ENCODE assay signal across 8 cellular contexts in the genomic region with DNA sequence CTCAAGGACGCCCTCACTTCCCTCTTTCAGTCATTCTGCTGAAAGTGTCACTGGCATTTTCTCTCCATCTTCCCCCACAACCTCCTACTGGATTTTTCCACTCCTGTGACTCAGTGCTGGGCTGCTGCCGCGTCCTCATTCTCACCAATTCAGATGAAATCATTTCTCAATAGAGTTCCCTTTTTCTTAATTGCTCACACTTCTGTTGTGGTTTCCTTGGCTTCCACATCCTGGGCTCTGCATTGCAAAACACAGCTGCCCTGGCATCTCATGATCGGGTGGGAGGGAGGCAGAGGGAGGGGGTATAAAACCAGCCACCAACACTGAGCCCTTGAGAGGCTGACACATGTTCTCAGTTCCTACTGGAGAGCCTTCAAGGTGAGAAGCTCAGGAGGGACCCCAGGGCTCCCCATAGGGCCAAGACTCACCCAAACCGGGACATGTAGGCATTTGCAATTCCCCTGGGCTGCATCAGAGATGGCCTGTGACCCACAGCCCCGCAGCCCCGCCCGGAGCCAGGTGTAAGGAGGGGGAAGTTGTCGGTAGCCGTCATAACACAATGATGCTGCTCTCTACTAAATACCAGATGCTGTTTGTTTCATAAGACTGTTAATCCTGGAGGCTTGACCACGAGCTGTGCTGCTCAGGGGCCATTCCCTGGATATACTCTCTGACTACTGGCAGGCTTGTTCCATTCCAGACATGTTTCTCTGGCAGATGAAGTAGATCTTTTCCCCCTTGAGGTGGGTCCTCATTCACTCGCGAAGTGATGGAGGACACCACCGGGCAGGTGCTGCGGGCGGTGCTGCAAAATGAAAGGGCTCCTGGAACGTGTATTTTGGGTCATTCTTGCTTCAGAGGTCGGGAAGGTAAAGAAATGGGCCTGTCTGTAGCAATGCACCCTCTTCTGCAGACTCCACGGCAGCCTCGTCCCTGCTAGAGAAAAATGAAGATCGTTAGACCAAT.
A peak's percentile ranks its signal among the peaks of the same experiment; 100 is the strongest.
DNase-seq lines count a peak whose midpoint lies in the region; ATAC-seq and TF ChIP-seq lines count a peak whose summit lies in the region.

No MANE protein-coding gene starts in this region.

- H4K20me1 ChIP-seq in KMS-11 (ENCODE audit: insufficient read depth) = no peaks in the 10 kb centered on the region

- H3K4me2 ChIP-seq in KMS-11 = peak overlapping the region; percentile 25; the same call in 1 of the 2 replicates

- peak overlapping the region; percentile 94 for H3K27ac Mint-ChIP-seq in activated CD8-positive, alpha-beta T cell treated with anti-CD3 and anti-CD28 coated beads for 36 hours
- H3K27ac Mint-ChIP-seq in natural killer cell treated with Interleukin-12 subunit alpha and Interleukin-12 subunit beta and Interleukin-15 and Interleukin-18, amount 100 ng/mL, for 72 hours = peak overlapping the region; percentile 91 to 93

- no peak for TF ChIP-seq POLR2A in suprapubic skin (IDR thresholded peaks at IDR 0.05)

- POLR2A ChIA-PET in activated CD8-positive, alpha-beta T cell treated with anti-CD3 and anti-CD28 coated beads for 36 hours (lab: Charles Lee) = interaction anchor here (0.7 to 9.5 kb wide), 8 partner anchors 10 to 86 kb away, joined by 3 to 133 read pairs (median 4); no protein-coding TSS in a partner anchor

- H3K27me3 Mint-ChIP-seq in activated CD8-positive, alpha-beta T cell treated with anti-CD3 and anti-CD28 coated beads for 36 hours = no peaks in the 10 kb centered on the region
- H3K27me3 Mint-ChIP-seq in natural killer cell treated with Interleukin-12 subunit alpha and Interleukin-12 subunit beta and Interleukin-15 and Interleukin-18, amount 100 ng/mL, for 72 hours = no peaks in the 10 kb centered on the region

- intact Hi-C loops in activated CD8-positive, alpha-beta T cell treated with anti-CD3 and anti-CD28 coated beads for 36 hours (cut with micrococcal nuclease) = loop anchor here (10.0 kb wide), 1 partner anchor 50 kb away; no protein-coding TSS in a partner anchor

- H3K36me3 ChIP-seq in KMS-11 (ENCODE audit: insufficient read depth) (no peaks in the 10 kb centered on the region), suprapubic skin (peaks cover 44% of the 10 kb centered on the region)

- 69% methylated on average over 19 of the region's 21 CpGs for WGBS in suprapubic skin

- peak overlapping the region; percentile 72 for H3K4me3 Mint-ChIP-seq in activated CD8-positive, alpha-beta T cell treated with anti-CD3 and anti-CD28 coated beads for 36 hours
- peak overlapping the region; percentile 81 for H3K4me3 Mint-ChIP-seq in natural killer cell treated with Interleukin-12 subunit alpha and Interleukin-12 subunit beta and Interleukin-15 and Interleukin-18, amount 100 ng/mL, for 72 hours

- no peak overlapping the region for H3K9ac ChIP-seq in KMS-11

- no peaks in the 10 kb centered on the region for H3K9me3 ChIP-seq in suprapubic skin

- H3K79me2 ChIP-seq in KMS-11 (ENCODE audit: insufficient read depth, low read depth) = no peaks in the 10 kb centered on the region

- CTCF ChIA-PET in activated CD8-positive, alpha-beta T cell treated with anti-CD3 and anti-CD28 coated beads for 36 hours (lab: Charles Lee) = interaction anchor here (1.2 to 5.0 kb wide), 7 partner anchors 13 to 158 kb away, joined by 3 to 50 read pairs (median 27); partner anchors contain the start of gene PTPRE

- H3K4me3 ChIP-seq in KMS-11 (IDR thresholded peaks at IDR 0.05; ENCODE audit: insufficient read depth, low read depth, low read length) = no peak overlapping the region
- no peak overlapping the region for H3K4me3 ChIP-seq in suprapubic skin

- peak overlapping the region; percentile 36; the same call in 1 of the 2 replicates for H2AFZ ChIP-seq in KMS-11 (ENCODE audit: low read depth)

- no peak for TF ChIP-seq EP300 in suprapubic skin (IDR thresholded peaks at IDR 0.05)

- peak in 10 of 14 donors; percentile 17 to 76 (median 56) for DNase-seq in C1 segment of cervical spinal cord (lab: John Stamatoyannopoulos, UW)
- peak; percentile 92 for DNase-seq in activated CD8-positive, alpha-beta T cell treated with anti-CD3 and anti-CD28 coated beads for 36 hours
- peak; percentile 63 for DNase-seq in effector CD4-positive, alpha-beta T cell
- peak; percentile 90 for DNase-seq in natural killer cell treated with Interleukin-12 subunit alpha and Interleukin-12 subunit beta and Interleukin-15 and Interleukin-18, amount 100 ng/mL, for 72 hours (ENCODE audit: low spot score)
- peak; percentile 84 to 88 for DNase-seq in suprapubic skin (ENCODE audit: low spot score in 2 of 2)
- DNase-seq in OCI-M2 (lab: John Stamatoyannopoulos, UW; ENCODE audit: unreplicated experiment) = no peak

- H3K4me1 Mint-ChIP-seq in activated CD8-positive, alpha-beta T cell treated with anti-CD3 and anti-CD28 coated beads for 36 hours (ENCODE audit: low read depth) = peaks cover 67% of the 10 kb centered on the region
- peaks cover 75 to 80% of the 10 kb centered on the region in 2 donors for H3K4me1 Mint-ChIP-seq in natural killer cell treated with Interleukin-12 subunit alpha and Interleukin-12 subunit beta and Interleukin-15 and Interleukin-18, amount 100 ng/mL, for 72 hours (ENCODE audit: low read depth in 2 of 2)

- peaks cover 71% of the 10 kb centered on the region for H3K36me3 Mint-ChIP-seq in activated CD8-positive, alpha-beta T cell treated with anti-CD3 and anti-CD28 coated beads for 36 hours (ENCODE audit: low read depth)
- peaks cover 20% of the 10 kb centered on the region for H3K36me3 Mint-ChIP-seq in natural killer cell treated with Interleukin-12 subunit alpha and Interleukin-12 subunit beta and Interleukin-15 and Interleukin-18, amount 100 ng/mL, for 72 hours

- H3K27me3 ChIP-seq in KMS-11 (ENCODE audit: insufficient read depth, low read depth) = no peaks in the 10 kb centered on the region
- no peaks in the 10 kb centered on the region for H3K27me3 ChIP-seq in suprapubic skin

- TF ChIP-seq CTCF in KMS-11 (conservative IDR thresholded peaks at IDR 0.05; ENCODE audit: low read depth, low read length) = no peak
- no peak for TF ChIP-seq CTCF in activated CD8-positive, alpha-beta T cell treated with anti-CD3 and anti-CD28 coated beads for 36 hours (IDR thresholded peaks at IDR 0.05)
- no peak for TF ChIP-seq CTCF in suprapubic skin (IDR thresholded peaks at IDR 0.05)

- no peaks in the 10 kb centered on the region for H3K9me3 Mint-ChIP-seq in activated CD8-positive, alpha-beta T cell treated with anti-CD3 and anti-CD28 coated beads for 36 hours
- H3K9me3 Mint-ChIP-seq in natural killer cell treated with Interleukin-12 subunit alpha and Interleukin-12 subunit beta and Interleukin-15 and Interleukin-18, amount 100 ng/mL, for 72 hours = peaks cover 7% of the 10 kb centered on the region

- H3K4me1 ChIP-seq in KMS-11 (ENCODE audit: low read depth, poor library complexity, severe bottlenecking) (peaks cover 26% of the 10 kb centered on the region), suprapubic skin (peaks cover 38% of the 10 kb centered on the region)

- ATAC-seq in GM21526 (IDR thresholded peaks at IDR 0.05; ENCODE audit: low FRiP score, unreplicated experiment) = peak; percentile 44
- peak; percentile 82 for ATAC-seq in activated CD8-positive, alpha-beta T cell treated with anti-CD3 and anti-CD28 coated beads for 36 hours
- ATAC-seq in natural killer cell treated with Interleukin-12 subunit alpha and Interleukin-12 subunit beta and Interleukin-15 and Interleukin-18, amount 100 ng/mL, for 72 hours = peak; percentile 81 to 86

- H3K27ac ChIP-seq in KMS-11 = no peak overlapping the region
- H3K27ac ChIP-seq in suprapubic skin = peak overlapping the region; percentile 84
